1 cellular context compared by ENCODE assay signal in genomic region chr19:38778733-38779132, GRCh38.
TF ChIP-seq lines count a peak whose summit lies in the region.

No MANE protein-coding gene starts in this region.

TF ChIP-seq in K562, 482 proteins besides CTCF, POLR2A, EP300 and RAD21:
- TF ChIP-seq TAF15 (IDR thresholded peaks at IDR 0.05; ENCODE audit: low read depth, low read length) (no peak), USF2 (CRISPR knock-in tag; IDR thresholded peaks at IDR 0.05) (peak; percentile 43; the same call in 1 of the 2 replicates), TAF7 (tag; IDR thresholded peaks at IDR 0.05) (no peak), GABPA (tag; conservative IDR thresholded peaks at IDR 0.05; ENCODE audit: low read depth) (no peak), ZNF699 (CRISPR knock-in tag; IDR thresholded peaks at IDR 0.05; ENCODE audit: insufficient replicate concordance) (no peak), POLR3A (IDR thresholded peaks at IDR 0.05; ENCODE audit: borderline replicate concordance, extremely low read depth, insufficient read depth, insufficient read length) (no peak), FOXJ3 (CRISPR knock-in tag; IDR thresholded peaks at IDR 0.05) (no peak), HES1 (IDR thresholded peaks at IDR 0.05; ENCODE audit: low read depth) (no peak), TBP (optimal IDR thresholded peaks at IDR 0.05; ENCODE audit: low read depth, low read length) (no peak)
